8 cellular contexts compared by ENCODE assay signal in the genomic region with DNA sequence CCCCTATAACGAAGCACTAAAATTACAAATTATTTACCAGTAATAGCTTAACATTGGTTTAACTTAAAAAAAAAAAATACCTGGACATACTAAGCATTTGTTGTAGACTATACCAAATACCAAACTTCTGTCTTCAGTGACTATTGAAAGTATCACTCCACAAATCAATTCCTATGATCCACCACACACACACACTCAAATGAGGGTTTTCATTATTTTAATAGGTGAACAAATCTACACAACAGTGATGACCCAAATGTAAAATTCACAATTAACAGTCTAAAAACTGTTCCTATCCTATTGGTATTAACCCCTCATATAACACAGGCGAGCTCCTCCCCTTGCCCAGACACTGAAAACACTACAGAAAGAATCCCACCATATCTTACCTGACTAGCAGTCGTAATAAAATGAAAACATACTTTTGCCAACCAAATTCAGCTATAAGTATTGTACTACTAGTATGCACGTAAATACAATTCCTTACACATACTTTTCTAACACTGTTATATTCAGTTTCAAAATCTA. TPM values are rescaled to one million over a fixed set of nuclear protein-coding genes. Genes with fewer than 3 reads are reported as not detected.
DNase-seq lines count a peak whose midpoint lies in the region; ATAC-seq and TF ChIP-seq lines count a peak whose summit lies in the region.

No MANE protein-coding gene starts in this region.

- no peak for ATAC-seq in memory B cell (ENCODE audit: low read depth)

- H3K36me3 Mint-ChIP-seq in memory B cell = peaks cover 24% of the 10 kb centered on the region

- H3K4me1 Mint-ChIP-seq in memory B cell = peaks cover 33% of the 10 kb centered on the region

- no peak overlapping the region for H2AFZ ChIP-seq in ACC112 (ENCODE audit: low read length, unreplicated experiment)

- TF ChIP-seq CTCF in HFF-Myc (IDR thresholded peaks at IDR 0.05; ENCODE audit: low read depth, low read length, missing control alignments) (no peak), astrocyte of the cerebellum (IDR thresholded peaks at IDR 0.05; ENCODE audit: low read depth, low read length, missing control alignments) (no peak)

- H3K36me3 ChIP-seq in ACC112 (ENCODE audit: insufficient read depth, low read length) = peaks cover 17% of the 10 kb centered on the region

- peaks cover 30% of the 10 kb centered on the region for H3K4me1 ChIP-seq in ACC112 (ENCODE audit: control insufficient read depth, insufficient read depth, low read length, unreplicated experiment)

- peak overlapping the region; percentile 97 for H3K27ac ChIP-seq in ACC112 (ENCODE audit: low read depth, low read length)

- H3K27ac Mint-ChIP-seq in memory B cell = peak overlapping the region; percentile 98

- in situ Hi-C loops in astrocyte of the cerebellum (cut with HindIII; ENCODE audit: low sequenced_read_pairs) = no loop called here

- H3K9me3 Mint-ChIP-seq in memory B cell = peaks cover 2% of the 10 kb centered on the region

- H3K27me3 ChIP-seq in ACC112 (ENCODE audit: insufficient read depth, low read length) = no peaks in the 10 kb centered on the region

- H3K4me3 ChIP-seq in ACC112 (ENCODE audit: low read depth, low read length) = peak overlapping the region; percentile 79
- H3K4me3 ChIP-seq in HFF-Myc (replicated peaks; ENCODE audit: low read depth, low read length) = peak overlapping the region; percentile 72
- peak overlapping the region; percentile 79 for H3K4me3 ChIP-seq in astrocyte of the cerebellum (ENCODE audit: low read depth, low read length)

- H3K4me3 Mint-ChIP-seq in memory B cell = peak overlapping the region; percentile 95

- peaks cover 71% of the 10 kb centered on the region for H3K79me2 ChIP-seq in ACC112 (ENCODE audit: control insufficient read depth, insufficient read depth, low read length, unreplicated experiment)

- no peaks in the 10 kb centered on the region for H3K27me3 Mint-ChIP-seq in memory B cell

- DNase-seq in HFF-Myc (ENCODE audit: extremely low read depth, low read depth) (no peak), astrocyte of the cerebellum (ENCODE audit: low read depth) (no peak), memory B cell (ENCODE audit: low spot score in 2 of 2) (no peak), MV-4-11 (lab: John Stamatoyannopoulos, UW) (no peak), mucosa of gallbladder (ENCODE audit: low spot score) (no peak), cerebellum (ENCODE audit: low spot score) (no peak)
- no peak for DNase-seq in activated CD4-positive, alpha-beta T cell treated with anti-CD3 and anti-CD28 coated beads for 48 hours

RNA-seq across cellular contexts. Expression of a gene that starts 2.5 kb away (rescaled TPM):
- 66.0 TPM for total RNA-seq in mucosa of gallbladder
- total RNA-seq in cerebellum = 137 TPM
